ENCODE assay signal across 8 cellular contexts in genomic region chr9:130242270-130243014, GRCh38. TPM values are rescaled to one million over a fixed set of nuclear protein-coding genes. Genes with fewer than 3 reads are reported as not detected.
DNase-seq lines count a peak whose midpoint lies in the region; ATAC-seq and TF ChIP-seq lines count a peak whose summit lies in the region.
"Had no signal": no experiment of that assay in that cellular context is flagged by ENCODE, and none has a peak within 500 bp of the region (broad histone marks: within the 10 kb centered on the region; RNA-seq: fewer than 3 reads in every experiment).

No MANE protein-coding gene starts in this region.

- TF ChIP-seq EP300 in tibial nerve (IDR thresholded peaks at IDR 0.05) = no peak

- ATAC-seq in DND-41 (ENCODE audit: insufficient read depth, low read depth) = no peak; the same call in 2 of the 3 replicates
- ATAC-seq in GM18502 (IDR thresholded peaks at IDR 0.05; ENCODE audit: poor library complexity, unreplicated experiment) = no peak
- no peak for ATAC-seq in GM18868 (IDR thresholded peaks at IDR 0.05; ENCODE audit: unreplicated experiment)

- H3K9me2 ChIP-seq in Karpas-422 (replicated peaks; ENCODE audit: insufficient read depth, low read length) = no peaks in the 10 kb centered on the region

- TF ChIP-seq CTCF in DND-41 (IDR thresholded peaks at IDR 0.05; ENCODE audit: borderline replicate concordance, extremely low read depth, low read length, poor library complexity, severe bottlenecking) = no peak
- TF ChIP-seq CTCF in endodermal cell (conservative IDR thresholded peaks at IDR 0.05) = no peak
- TF ChIP-seq CTCF in parathyroid adenoma (IDR thresholded peaks at IDR 0.05) = no peak
- TF ChIP-seq CTCF in tibial nerve (IDR thresholded peaks at IDR 0.05) = no peak

- H3K79me2 ChIP-seq in DND-41 (ENCODE audit: insufficient read depth, low read length) (no peaks in the 10 kb centered on the region), Karpas-422 (ENCODE audit: low read length) (no peaks in the 10 kb centered on the region), parathyroid adenoma (no peaks in the 10 kb centered on the region)

- H3K9me3 Mint-ChIP-seq in endodermal cell = no peaks in the 10 kb centered on the region

- H3K4me2 ChIP-seq in DND-41 (ENCODE audit: insufficient read depth, low read length) (peak overlapping the region; percentile 49; the same call in 1 of the 2 replicates), Karpas-422 (ENCODE audit: low read depth, low read length, poor library complexity, severe bottlenecking) (peak overlapping the region; percentile 60), parathyroid adenoma (ENCODE audit: low read length) (no peak overlapping the region)

- no peaks in the 10 kb centered on the region for H3K27me3 ChIP-seq in DND-41 (ENCODE audit: insufficient read depth, low read length, poor library complexity)
- H3K27me3 ChIP-seq in Karpas-422 (ENCODE audit: low read length) = no peaks in the 10 kb centered on the region
- no peaks in the 10 kb centered on the region for H3K27me3 ChIP-seq in endodermal cell (ENCODE audit: control insufficient read depth, insufficient read depth, low read length, poor library complexity, severe bottlenecking)
- H3K27me3 ChIP-seq in parathyroid adenoma (ENCODE audit: control insufficient read depth, insufficient read depth, low read length) = no peaks in the 10 kb centered on the region
- peaks cover 0 to 5% of the 10 kb centered on the region in 2 donors for H3K27me3 ChIP-seq in tibial nerve

- DNase-seq in DND-41 (no peak), Karpas-422 (no peak), endodermal cell (peak; percentile 33), tibial nerve (ENCODE audit: low spot score in 2 of 2) (no peak)

- TF ChIP-seq POLR2A in tibial nerve (IDR thresholded peaks at IDR 0.05) = no peak

- peak overlapping the region; percentile 52 for H3K27ac Mint-ChIP-seq in endodermal cell

- H4K20me1 ChIP-seq in DND-41 (ENCODE audit: insufficient read depth, low read length) (no peaks in the 10 kb centered on the region), Karpas-422 (ENCODE audit: insufficient read depth, low read depth, low read length) (no peaks in the 10 kb centered on the region)

- H3K36me3 ChIP-seq in DND-41 (ENCODE audit: insufficient read depth, low read length) (no peaks in the 10 kb centered on the region), Karpas-422 (ENCODE audit: insufficient read depth, low read length) (no peaks in the 10 kb centered on the region), endodermal cell (ENCODE audit: control insufficient read depth, insufficient read depth, low read length) (no peaks in the 10 kb centered on the region), parathyroid adenoma (ENCODE audit: control insufficient read depth, insufficient read depth, low read length) (no peaks in the 10 kb centered on the region), tibial nerve (no peaks in the 10 kb centered on the region)

- 83 to 91% methylated on average over 4 to 11 of the region's 11 CpGs for WGBS in endodermal cell (ENCODE audit: insufficient coverage in 1 of 2, insufficient read length in 1 of 2), 2 experiments
- 71 to 78% methylated on average over 11 of the region's 11 CpGs for WGBS in tibial nerve, 2 donors

- peaks cover 14% of the 10 kb centered on the region for H3K4me1 Mint-ChIP-seq in endodermal cell

- no peaks in the 10 kb centered on the region for H3K36me3 Mint-ChIP-seq in endodermal cell (ENCODE audit: low read depth)

- H3K9ac ChIP-seq in DND-41 (ENCODE audit: low read depth, low read length) (no peak overlapping the region), Karpas-422 (ENCODE audit: low read length) (peak overlapping the region; percentile 49), endodermal cell (ENCODE audit: extremely low read depth, low read length, poor library complexity, severe bottlenecking) (no peak overlapping the region), parathyroid adenoma (no peak overlapping the region)

- H3K4me3 ChIP-seq in DND-41 (ENCODE audit: low read depth in 1 of 2, low read length in 2 of 2) (peak overlapping the region in 1 of 2 experiments; percentile 34; a peak in 1 of 4 replicates), Karpas-422 (ENCODE audit: low read length) (peak overlapping the region; percentile 51; the same call in 1 of the 2 replicates), endodermal cell (ENCODE audit: low read length) (no peak overlapping the region), parathyroid adenoma (ENCODE audit: low read depth, low read length) (no peak overlapping the region), tibial nerve (no peak overlapping the region)

- H3K4me1 ChIP-seq in DND-41 (ENCODE audit: insufficient read depth, low read length) (peaks cover 14% of the 10 kb centered on the region), Karpas-422 (ENCODE audit: low read length) (peaks cover 12% of the 10 kb centered on the region), endodermal cell (ENCODE audit: control insufficient read depth, insufficient read depth, low read length) (no peaks in the 10 kb centered on the region), parathyroid adenoma (no peaks in the 10 kb centered on the region), tibial nerve (peaks cover 0 to 14% (median 0%) of the 10 kb centered on the region in 4 donors)

- H3K9me3 ChIP-seq in DND-41 (ENCODE audit: insufficient read depth, low read length, severe bottlenecking) = no peaks in the 10 kb centered on the region
- no peaks in the 10 kb centered on the region for H3K9me3 ChIP-seq in Karpas-422 (ENCODE audit: low read length)
- no peaks in the 10 kb centered on the region for H3K9me3 ChIP-seq in endodermal cell (ENCODE audit: control insufficient read depth, low read length)
- no peaks in the 10 kb centered on the region for H3K9me3 ChIP-seq in parathyroid adenoma (ENCODE audit: control insufficient read depth, low read length)
- H3K9me3 ChIP-seq in tibial nerve = no peaks in the 10 kb centered on the region

- H3K27me3 Mint-ChIP-seq in endodermal cell (ENCODE audit: insufficient read depth) = peaks cover 7% of the 10 kb centered on the region

- H2AFZ ChIP-seq in DND-41 (ENCODE audit: low read depth, low read length) = peak overlapping the region; percentile 67
- peak overlapping the region; percentile 79 for H2AFZ ChIP-seq in Karpas-422 (ENCODE audit: low read length)
- peak overlapping the region; percentile 80 for H2AFZ ChIP-seq in parathyroid adenoma

- no peak overlapping the region for H3K27ac ChIP-seq in DND-41 (ENCODE audit: low read length)
- no peak overlapping the region for H3K27ac ChIP-seq in Karpas-422 (ENCODE audit: low read length)
- H3K27ac ChIP-seq in endodermal cell (ENCODE audit: low read depth, low read length) = no peak overlapping the region
- no peak overlapping the region for H3K27ac ChIP-seq in parathyroid adenoma
- no peak overlapping the region for H3K27ac ChIP-seq in tibial nerve

- H3K4me3 Mint-ChIP-seq in endodermal cell = peak overlapping the region; percentile 30

RNA-seq across cellular contexts. Expression of gene HMCN2, which starts 23.1 kb away (rescaled TPM):
- not detected in 2 replicates for total RNA-seq in Karpas-422 (2014; rRNA removed; shearing (Covaris generic); ENCODE audit: low replicate concordance)
- 1 to 10 TPM; 3.3 to 3.9 TPM for total RNA-seq in endodermal cell
- 0.57 TPM for polyA plus RNA-seq in endodermal cell (2013, experiment 1 of 2)
- 0.33 TPM for polyA plus RNA-seq in endodermal cell (2013, experiment 2 of 2)
- total RNA-seq in tibial nerve = 10 to 100 TPM in 2 of 4 donors, 1 to 10 TPM in 1, under 1 TPM in 1; 0.90 to 53.7 (median 20.3) TPM
- total RNA-seq: activated CD8-positive, alpha-beta memory T cell treated with anti-CD3 and anti-CD28 coated beads for 36 hours had no signal
